17 cellular contexts compared by ENCODE assay signal in the genomic region with DNA sequence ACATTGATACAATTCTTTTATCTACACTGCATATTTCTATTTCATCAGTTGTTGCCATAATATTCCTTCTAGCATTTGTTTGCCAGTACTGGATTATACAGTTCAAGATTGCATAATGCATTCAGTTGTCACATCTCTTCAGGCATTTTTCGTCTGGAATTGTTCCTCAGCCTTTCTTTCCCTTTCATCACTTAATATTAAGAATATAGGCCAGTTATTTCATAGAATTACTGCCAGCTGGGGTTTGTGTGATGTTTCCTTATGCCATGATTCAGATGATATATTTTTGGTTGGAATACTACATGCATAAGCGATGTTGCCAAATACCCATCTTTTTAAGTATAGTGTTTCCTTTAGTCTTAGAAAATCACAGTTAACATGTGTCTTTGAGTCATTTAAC.
"Had no signal": no experiment of that assay in that cellular context is flagged by ENCODE, and none has a peak within 500 bp of the region (broad histone marks: within the 10 kb centered on the region; RNA-seq: fewer than 3 reads in every experiment).

No MANE protein-coding gene starts in this region.

- FAIRE-seq: astrocyte, islet of Langerhans, urothelium cell line had no signal

- ATAC-seq: heart left ventricle, left lobe of liver, sciatic nerve had no signal

- H3K27ac Mint-ChIP-seq: activated naive CD8-positive, alpha-beta T cell treated with anti-CD3 and anti-CD28 coated beads, Interleukin-2, amount 10 ng/mL, durations not matched to agents 7 days and 5 days; memory B cell; nephron progenitor cell; T-helper 2 cell treated with Interferon-gamma antibody and Interleukin-4, amounts not matched to agents 5 μg/mL and 100 μg/mL, for 36 hours had no signal

- H3K4me3 Mint-ChIP-seq: activated naive CD8-positive, alpha-beta T cell treated with anti-CD3 and anti-CD28 coated beads, Interleukin-2, amount 10 ng/mL, durations not matched to agents 7 days and 5 days; memory B cell; nephron progenitor cell; T-helper 2 cell treated with Interferon-gamma antibody and Interleukin-4, amounts not matched to agents 5 μg/mL and 100 μg/mL, for 36 hours had no signal

- DNase-seq: activated naive CD8-positive, alpha-beta T cell treated with anti-CD3 and anti-CD28 coated beads, Interleukin-2, amount 10 ng/mL, durations not matched to agents 7 days and 5 days; effector CD8-positive, alpha-beta T cell; foreskin melanocyte; heart left ventricle; nephron progenitor cell; stimulated activated CD4-positive, alpha-beta T cell treated with anti-CD3 and anti-CD28 coated beads, Interleukin-2, amount 100 ng/mL, for 48 hours; stomach; SW 1271; thyroid gland had no signal

- H3K27ac ChIP-seq: cardiac muscle cell, heart left ventricle, stomach, thyroid gland had no signal

- H3K4me1 ChIP-seq: thyroid gland had no signal

- H3K27me3 Mint-ChIP-seq: activated naive CD8-positive, alpha-beta T cell treated with anti-CD3 and anti-CD28 coated beads, Interleukin-2, amount 10 ng/mL, durations not matched to agents 7 days and 5 days; memory B cell had no signal

- H3K27me3 ChIP-seq: cardiac muscle cell, heart left ventricle, stomach, thyroid gland had no signal

- H3K9me3 Mint-ChIP-seq: activated naive CD8-positive, alpha-beta T cell treated with anti-CD3 and anti-CD28 coated beads, Interleukin-2, amount 10 ng/mL, durations not matched to agents 7 days and 5 days; memory B cell; nephron progenitor cell; T-helper 2 cell treated with Interferon-gamma antibody and Interleukin-4, amounts not matched to agents 5 μg/mL and 100 μg/mL, for 36 hours had no signal

- H3K4me1 Mint-ChIP-seq: memory B cell, nephron progenitor cell had no signal

- H3K4me3 ChIP-seq: cardiac muscle cell, heart left ventricle, stomach, thyroid gland had no signal

- H3K9me3 ChIP-seq: heart left ventricle, stomach, thyroid gland had no signal
